In genomic region chr15:75452968-75453702, GRCh38 we compare ENCODE assay signal across 8 cellular contexts. TPM values are rescaled to one million over a fixed set of nuclear protein-coding genes. Genes with fewer than 3 reads are reported as not detected.
DNase-seq lines count a peak whose midpoint lies in the region; ATAC-seq and TF ChIP-seq lines count a peak whose summit lies in the region.

No MANE protein-coding gene starts in this region.

- H3K27me3 ChIP-seq in lung (ENCODE audit: control insufficient read depth, insufficient read depth) = no peaks in the 10 kb centered on the region

- no peaks in the 10 kb centered on the region for H3K9me3 ChIP-seq in lung (ENCODE audit: control insufficient read depth in 2 of 2, insufficient read depth in 1 of 2, low read length in 1 of 2)

- CTCF ChIA-PET in GM10248 (lab: Yijun Ruan, JAX) = interaction anchor here (1.3 to 7.7 kb wide), 5 partner anchors 17 to 188 kb away, joined by 3 to 47 read pairs (median 3); partner anchors contain the start of genes IMP3 and MAN2C1

- H3K4me3 ChIP-seq in lung = peak overlapping the region; percentile 59

- H3K27ac ChIP-seq in lung (ENCODE audit: low read depth in 1 of 2, low read length in 1 of 2) = peak overlapping the region; percentile 90 to 97

- DNase-seq in GM10248 (ENCODE audit: extremely low spot score) = no peak
- peak; percentile 36 for DNase-seq in NCI-H1694 (lab: John Stamatoyannopoulos, UW)
- peak; percentile 75 for DNase-seq in cerebellar cortex (ENCODE audit: low spot score)
- peak; percentile 55 for DNase-seq in lung (ENCODE audit: low spot score)
- DNase-seq in stimulated activated CD4-positive, alpha-beta T cell treated with anti-CD3 and anti-CD28 coated beads, TNF-alpha, amount 100 ng/mL, for 48 hours (ENCODE audit: low read depth in 3 of 3) = peak; percentile 50 to 70 (median 67)

- WGBS in lung, 2 donors = 0 to 1% methylated on average over 35 of the region's 35 CpGs

- TF ChIP-seq CTCF in GM10248 (IDR thresholded peaks at IDR 0.05; ENCODE audit: control extremely low read depth, extremely low read depth, low read depth, missing control alignments) = peak; percentile 45
- TF ChIP-seq CTCF in lung (IDR thresholded peaks at IDR 0.05; ENCODE audit: control extremely low read depth, extremely low read depth) = no peak

- peak; percentile 2 to 3 for ATAC-seq in activated CD4-positive, CD25-positive, alpha-beta regulatory T cell treated with anti-CD3 and anti-CD28 coated beads, Interleukin-2, amount 50 U/mL, for 24 hours
- ATAC-seq in lung (ENCODE audit: insufficient read depth, low FRiP score) = no peak
- no peak for ATAC-seq in GM19463 (IDR thresholded peaks at IDR 0.05; ENCODE audit: unreplicated experiment)
- ATAC-seq in GM21737 (IDR thresholded peaks at IDR 0.05; ENCODE audit: unreplicated experiment) = no peak

- POLR2A ChIA-PET in GM10248 (lab: Yijun Ruan, JAX) = interaction anchor here (0.7 to 3.0 kb wide), 6 partner anchors 37 to 199 kb away, joined by 3 to 23 read pairs (median 4); partner anchors contain the start of genes IMP3, MAN2C1 and SNUPN

- peaks cover 0 to 10% of the 10 kb centered on the region in 2 donors for H3K4me1 ChIP-seq in lung (ENCODE audit: control insufficient read depth in 2 of 2, insufficient read depth in 2 of 2, low read length in 2 of 2)

- H3K36me3 ChIP-seq in lung (ENCODE audit: control insufficient read depth in 2 of 2, insufficient read depth in 2 of 2, low read length in 2 of 2) = no peaks in the 10 kb centered on the region

RNA-seq across cellular contexts. Expression of gene SIN3A, which starts 1.6 kb away (rescaled TPM):
- 10 to 100 TPM; 66.1 to 86.1 TPM for total RNA-seq in lung
- polyA plus RNA-seq in lung = 10 to 100 TPM in 1 of 2 donors, 1 to 10 TPM in 1; 9.8 to 19.9 TPM

Comparison
In these comparisons a context has a peak if more than half of its experiments do, and no peak if none do; other contexts are left out.
1. ATAC-seq: peak in activated CD4-positive, CD25-positive, alpha-beta regulatory T cell treated with anti-CD3 and anti-CD28 coated beads, Interleukin-2, amount 50 U/mL, for 24 hours (2 of 2); none in lung (single experiment), GM19463 (single experiment) and GM21737 (single experiment).